Comparison of ENCODE assay signal across 8 cellular contexts in genomic region chr6:32194825-32195651, GRCh38. TPM values are rescaled to one million over a fixed set of nuclear protein-coding genes. Genes with fewer than 3 reads are reported as not detected.
A peak's percentile ranks its signal among the peaks of the same experiment; 100 is the strongest.
DNase-seq lines count a peak whose midpoint lies in the region; ATAC-seq and TF ChIP-seq lines count a peak whose summit lies in the region.

No MANE protein-coding gene starts in this region.

- H3K27ac Mint-ChIP-seq in immature natural killer cell: peak overlapping the region; percentile 94 to 100 (median 100)
- peak overlapping the region; percentile 99 for H3K27ac Mint-ChIP-seq in stimulated activated naive B cell treated with anti-CD40 and anti-IgM and Interleukin-4, amounts not matched to agents 10 μg/mL and 1 μg/mL and 100 μg/mL, for 72 hours

- H3K27me3 Mint-ChIP-seq in immature natural killer cell (ENCODE audit: low read depth in 3 of 3): peaks cover 16 to 23% (median 22%) of the 10 kb centered on the region in 3 donors
- no peaks in the 10 kb centered on the region for H3K27me3 Mint-ChIP-seq in stimulated activated naive B cell treated with anti-CD40 and anti-IgM and Interleukin-4, amounts not matched to agents 10 μg/mL and 1 μg/mL and 100 μg/mL, for 72 hours

- no peak for ATAC-seq in stimulated activated naive B cell treated with anti-CD40 and anti-IgM and Interleukin-4, amounts not matched to agents 10 μg/mL and 1 μg/mL and 100 μg/mL, for 72 hours (replicated peaks)
- ATAC-seq in HG02642 (IDR thresholded peaks at IDR 0.05; ENCODE audit: poor library complexity, unreplicated experiment): no peak

- TF ChIP-seq POLR2A in GM19099 (IDR thresholded peaks at IDR 0.05; ENCODE audit: extremely low read depth, insufficient read length, low read depth): peak; percentile 60

- peaks cover 58 to 61% of the 10 kb centered on the region in 2 donors for H3K4me1 Mint-ChIP-seq in immature natural killer cell
- H3K4me1 Mint-ChIP-seq in stimulated activated naive B cell treated with anti-CD40 and anti-IgM and Interleukin-4, amounts not matched to agents 10 μg/mL and 1 μg/mL and 100 μg/mL, for 72 hours: peaks cover 38 to 58% of the 10 kb centered on the region in 2 donors

- no peaks in the 10 kb centered on the region for H3K36me3 Mint-ChIP-seq in immature natural killer cell
- peaks cover 13 to 23% of the 10 kb centered on the region in 2 donors for H3K36me3 Mint-ChIP-seq in stimulated activated naive B cell treated with anti-CD40 and anti-IgM and Interleukin-4, amounts not matched to agents 10 μg/mL and 1 μg/mL and 100 μg/mL, for 72 hours

- peak overlapping the region; percentile 98 to 99 (median 98) for H3K4me3 Mint-ChIP-seq in immature natural killer cell
- H3K4me3 Mint-ChIP-seq in stimulated activated naive B cell treated with anti-CD40 and anti-IgM and Interleukin-4, amounts not matched to agents 10 μg/mL and 1 μg/mL and 100 μg/mL, for 72 hours: peak overlapping the region; percentile 94

- DNase-seq in COLO829 (ENCODE audit: low spot score) (peak; percentile 64), NCI-H460 (ENCODE audit: extremely low read depth, low read depth) (peak; percentile 27), amniotic stem cell (lab: John Stamatoyannopoulos, UW) (peak; percentile 45), immature natural killer cell (no peak), iPS-NIHi11 (ENCODE audit: low spot score) (no peak)
- DNase-seq in stimulated activated naive B cell treated with anti-CD40 and anti-IgM and Interleukin-4, amounts not matched to agents 10 μg/mL and 1 μg/mL and 100 μg/mL, for 72 hours: no peak

- no peaks in the 10 kb centered on the region for H3K9me3 Mint-ChIP-seq in immature natural killer cell
- no peaks in the 10 kb centered on the region for H3K9me3 Mint-ChIP-seq in stimulated activated naive B cell treated with anti-CD40 and anti-IgM and Interleukin-4, amounts not matched to agents 10 μg/mL and 1 μg/mL and 100 μg/mL, for 72 hours

RNA-seq across cellular contexts. Expression of gene GPSM3, which starts 2.6 kb away (rescaled TPM):
- 0.92 and 1.4 TPM in 2 replicates for total RNA-seq in NCI-H460 (2014; rRNA removed; shearing (Covaris generic))
- polyA plus RNA-seq in NCI-H460 (2014; cell fraction: nucleus; rRNA removed): 0.29 and 0.56 TPM in 2 replicates
- 100 to 1,000 TPM in 1 of 3 donors, 10 to 100 TPM in 2; 82.2 to 123 (median 84.5) TPM for polyA plus RNA-seq in immature natural killer cell

RNA-seq across cellular contexts. Expression of gene PBX2, which starts 5.0 kb away (rescaled TPM):
- total RNA-seq in NCI-H460 (2014; rRNA removed; shearing (Covaris generic)): 9.7 and 10.7 TPM in 2 replicates
- polyA plus RNA-seq in NCI-H460 (2014; cell fraction: nucleus; rRNA removed): 20.7 and 27.9 TPM in 2 replicates
- 1 to 10 TPM in 2 of 3 donors, under 1 TPM in 1; 0.31 to 2.4 (median 1.6) TPM for polyA plus RNA-seq in immature natural killer cell

RNA-seq across cellular contexts. Expression of gene AGER, which starts 11.0 kb away (rescaled TPM):
- 1.2 and 1.3 TPM in 2 replicates for total RNA-seq in NCI-H460 (2014; rRNA removed; shearing (Covaris generic))
- polyA plus RNA-seq in NCI-H460 (2014; cell fraction: nucleus; rRNA removed): 3.9 and 4.1 TPM in 2 replicates
- polyA plus RNA-seq in immature natural killer cell: under 1 TPM in 2 of 3 donors, not detected in 1; 0.25 to 0.57 TPM

RNA-seq across cellular contexts. Expression of gene RNF5, which starts 16.8 kb away (rescaled TPM):
- 30.1 and 31.6 TPM in 2 replicates for total RNA-seq in NCI-H460 (2014; rRNA removed; shearing (Covaris generic))
- 24.2 and 32.8 TPM in 2 replicates for polyA plus RNA-seq in NCI-H460 (2014; cell fraction: nucleus; rRNA removed)
- polyA plus RNA-seq in immature natural killer cell: 100 to 1,000 TPM; 126 to 190 (median 165) TPM

RNA-seq across cellular contexts. Expression of gene AGPAT1, which starts 19.2 kb away (rescaled TPM):
- 47.7 and 49.0 TPM in 2 replicates for total RNA-seq in NCI-H460 (2014; rRNA removed; shearing (Covaris generic))
- polyA plus RNA-seq in NCI-H460 (2014; cell fraction: nucleus; rRNA removed): 26.1 and 26.5 TPM in 2 replicates
- 10 to 100 TPM; 14.9 to 24.3 (median 17.2) TPM for polyA plus RNA-seq in immature natural killer cell

Comparison
In these comparisons a context has a peak if more than half of its experiments do, and no peak if none do; other contexts are left out.
1. DNase-seq: peak in COLO829 (single experiment), NCI-H460 (single experiment) and amniotic stem cell (single experiment); none in immature natural killer cell (0 of 3), stimulated activated naive B cell treated with anti-CD40 and anti-IgM and Interleukin-4, amounts not matched to agents 10 μg/mL and 1 μg/mL and 100 μg/mL, for 72 hours (single experiment) and iPS-NIHi11 (single experiment).